ENCODE assay signal across 19 cellular contexts in genomic region chr5:158060216-158060615, GRCh38.
"Had no signal": no experiment of that assay in that cellular context is flagged by ENCODE, and none has a peak within 500 bp of the region (broad histone marks: within the 10 kb centered on the region; RNA-seq: fewer than 3 reads in every experiment).

No MANE protein-coding gene starts in this region.

- H3K4me3 Mint-ChIP-seq: endodermal cell; immature natural killer cell; naive thymus-derived CD8-positive, alpha-beta T cell; neural crest cell; stimulated activated memory B cell treated with anti-CD40 and anti-IgM and Interleukin-4, amounts not matched to agents 10 μg/mL and 1 μg/mL and 100 μg/mL, for 72 hours; stimulated activated naive CD8-positive, alpha-beta T cell treated with anti-CD3 and anti-CD28 coated beads, Interleukin-15, Interleukin-2, amounts not matched to agents 100 ng/mL and 50 ng/mL, for 24 hours had no signal

- H3K27ac Mint-ChIP-seq: endodermal cell; immature natural killer cell; naive thymus-derived CD8-positive, alpha-beta T cell; stimulated activated memory B cell treated with anti-CD40 and anti-IgM and Interleukin-4, amounts not matched to agents 10 μg/mL and 1 μg/mL and 100 μg/mL, for 72 hours; stimulated activated naive CD8-positive, alpha-beta T cell treated with anti-CD3 and anti-CD28 coated beads, Interleukin-15, Interleukin-2, amounts not matched to agents 100 ng/mL and 50 ng/mL, for 24 hours had no signal

- H3K36me3 ChIP-seq: esophagus muscularis mucosa, gastroesophageal sphincter, ovary, right lobe of liver, tibial artery, upper lobe of right lung, vagina had no signal

- DNase-seq: effector CD4-positive, alpha-beta T cell; endodermal cell; glutamatergic neuron; immature natural killer cell; kidney glomerular epithelial cell; naive thymus-derived CD8-positive, alpha-beta T cell; nucleus accumbens; ovary; right lobe of liver; stimulated activated CD4-positive, alpha-beta T cell treated with anti-CD3 and anti-CD28 coated beads, Interleukin-4, amount 100 ng/mL, for 1 hour; tibial artery; upper lobe of right lung had no signal

- ATAC-seq: gastroesophageal sphincter; naive thymus-derived CD8-positive, alpha-beta T cell; right lobe of liver; stimulated activated memory B cell treated with anti-CD40 and anti-IgM and Interleukin-4, amounts not matched to agents 10 μg/mL and 1 μg/mL and 100 μg/mL, for 72 hours; upper lobe of right lung had no signal

- H3K9me3 Mint-ChIP-seq: endodermal cell; immature natural killer cell; naive thymus-derived CD8-positive, alpha-beta T cell; stimulated activated memory B cell treated with anti-CD40 and anti-IgM and Interleukin-4, amounts not matched to agents 10 μg/mL and 1 μg/mL and 100 μg/mL, for 72 hours; stimulated activated naive CD8-positive, alpha-beta T cell treated with anti-CD3 and anti-CD28 coated beads, Interleukin-15, Interleukin-2, amounts not matched to agents 100 ng/mL and 50 ng/mL, for 24 hours had no signal

- H3K4me3 ChIP-seq: coronary artery, esophagus muscularis mucosa, gastroesophageal sphincter, ovary, right lobe of liver, tibial artery, upper lobe of right lung, vagina had no signal

- H3K27ac ChIP-seq: coronary artery, esophagus muscularis mucosa, gastroesophageal sphincter, ovary, right lobe of liver, tibial artery, upper lobe of right lung, vagina had no signal

- H3K4me1 ChIP-seq: right lobe of liver had no signal

- H3K27me3 ChIP-seq: ovary, right lobe of liver, upper lobe of right lung, vagina had no signal

- H3K4me1 Mint-ChIP-seq: stimulated activated memory B cell treated with anti-CD40 and anti-IgM and Interleukin-4, amounts not matched to agents 10 μg/mL and 1 μg/mL and 100 μg/mL, for 72 hours had no signal

- H3K9me3 ChIP-seq: esophagus muscularis mucosa, gastroesophageal sphincter, ovary, right lobe of liver, tibial artery, upper lobe of right lung, vagina had no signal

- H3K36me3 Mint-ChIP-seq: immature natural killer cell; naive thymus-derived CD8-positive, alpha-beta T cell; stimulated activated memory B cell treated with anti-CD40 and anti-IgM and Interleukin-4, amounts not matched to agents 10 μg/mL and 1 μg/mL and 100 μg/mL, for 72 hours had no signal
